ENCODE assay signal across 8 cellular contexts in the genomic region with DNA sequence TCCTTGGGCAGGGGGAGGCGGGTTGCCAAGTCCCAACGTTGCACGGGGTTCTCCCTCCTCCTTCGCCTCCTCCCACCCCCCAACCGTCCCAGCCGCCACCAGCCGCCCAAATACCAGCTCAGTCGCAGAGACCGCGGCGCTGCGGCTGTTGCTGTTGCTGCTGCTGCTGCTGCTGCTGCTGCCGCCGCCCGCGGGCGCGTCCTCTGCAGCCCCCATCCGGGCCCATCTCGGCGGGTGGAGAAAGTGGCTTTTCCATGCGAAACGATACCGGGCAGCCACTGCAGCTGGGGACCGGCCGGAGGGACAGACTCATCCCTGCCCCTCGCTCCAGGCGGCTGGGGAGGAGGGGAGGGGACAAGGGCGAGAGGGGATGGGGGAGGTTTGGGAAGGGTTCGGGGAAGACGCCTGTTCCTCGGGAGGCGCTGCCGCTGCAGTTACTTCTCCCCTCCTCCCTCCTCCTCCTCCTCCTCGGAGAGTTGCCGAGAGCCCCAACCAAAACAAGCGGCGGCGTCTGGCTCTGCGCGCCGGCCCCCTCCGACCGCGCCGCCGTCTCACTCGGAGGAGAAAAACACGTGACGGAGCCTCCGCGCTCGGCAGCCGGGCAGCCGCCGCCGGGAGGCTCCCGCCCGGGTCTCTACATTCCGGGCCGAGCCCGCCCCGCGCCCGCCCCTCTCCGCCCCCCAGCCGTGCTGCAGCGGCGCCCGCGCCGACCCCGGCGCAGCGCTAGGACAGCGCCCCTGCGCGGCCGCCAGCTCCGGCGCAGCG. TPM values are rescaled to one million over a fixed set of nuclear protein-coding genes. Genes with fewer than 3 reads are reported as not detected.
A peak's percentile ranks its signal among the peaks of the same experiment; 100 is the strongest.
DNase-seq lines count a peak whose midpoint lies in the region; ATAC-seq and TF ChIP-seq lines count a peak whose summit lies in the region.

A gene with protein sequence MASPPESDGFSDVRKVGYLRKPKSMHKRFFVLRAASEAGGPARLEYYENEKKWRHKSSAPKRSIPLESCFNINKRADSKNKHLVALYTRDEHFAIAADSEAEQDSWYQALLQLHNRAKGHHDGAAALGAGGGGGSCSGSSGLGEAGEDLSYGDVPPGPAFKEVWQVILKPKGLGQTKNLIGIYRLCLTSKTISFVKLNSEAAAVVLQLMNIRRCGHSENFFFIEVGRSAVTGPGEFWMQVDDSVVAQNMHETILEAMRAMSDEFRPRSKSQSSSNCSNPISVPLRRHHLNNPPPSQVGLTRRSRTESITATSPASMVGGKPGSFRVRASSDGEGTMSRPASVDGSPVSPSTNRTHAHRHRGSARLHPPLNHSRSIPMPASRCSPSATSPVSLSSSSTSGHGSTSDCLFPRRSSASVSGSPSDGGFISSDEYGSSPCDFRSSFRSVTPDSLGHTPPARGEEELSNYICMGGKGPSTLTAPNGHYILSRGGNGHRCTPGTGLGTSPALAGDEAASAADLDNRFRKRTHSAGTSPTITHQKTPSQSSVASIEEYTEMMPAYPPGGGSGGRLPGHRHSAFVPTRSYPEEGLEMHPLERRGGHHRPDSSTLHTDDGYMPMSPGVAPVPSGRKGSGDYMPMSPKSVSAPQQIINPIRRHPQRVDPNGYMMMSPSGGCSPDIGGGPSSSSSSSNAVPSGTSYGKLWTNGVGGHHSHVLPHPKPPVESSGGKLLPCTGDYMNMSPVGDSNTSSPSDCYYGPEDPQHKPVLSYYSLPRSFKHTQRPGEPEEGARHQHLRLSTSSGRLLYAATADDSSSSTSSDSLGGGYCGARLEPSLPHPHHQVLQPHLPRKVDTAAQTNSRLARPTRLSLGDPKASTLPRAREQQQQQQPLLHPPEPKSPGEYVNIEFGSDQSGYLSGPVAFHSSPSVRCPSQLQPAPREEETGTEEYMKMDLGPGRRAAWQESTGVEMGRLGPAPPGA (N-terminal part only) (minus strand): TSS at position 610 of the 765 bp plus-strand sequence. CDS start 1,082 bp downstream, outside the sequence.

- H3K4me1 ChIP-seq in esophagus (ENCODE audit: control insufficient read depth in 2 of 2, insufficient read depth in 2 of 2, low read length in 1 of 2) (peaks cover 7 to 23% of the 10 kb centered on the region in 2 donors), mucosa of stomach (ENCODE audit: control insufficient read depth, insufficient read depth, low read length) (peaks cover 44% of the 10 kb centered on the region)

- POLR2A ChIA-PET in BJ (lab: Charles Lee) = interaction anchor here (0.8 to 1.0 kb wide), 2 partner anchors 179 to 586 kb away, joined by 3 to 16 read pairs; no protein-coding TSS in a partner anchor

- no peaks in the 10 kb centered on the region for H3K27me3 ChIP-seq in BJ (ENCODE audit: control insufficient read depth, insufficient read depth, low read length)
- no peaks in the 10 kb centered on the region for H3K27me3 ChIP-seq in esophagus (ENCODE audit: control insufficient read depth in 1 of 2, insufficient read depth in 2 of 2, low read length in 2 of 2)
- no peaks in the 10 kb centered on the region for H3K27me3 ChIP-seq in mucosa of stomach (ENCODE audit: control insufficient read depth, insufficient read depth, low read length)

- WGBS in esophagus, 2 donors = 0 to 1% methylated on average over 32 to 82 of the region's 82 CpGs

- peaks cover 26% of the 10 kb centered on the region for H3K36me3 ChIP-seq in BJ (ENCODE audit: control insufficient read depth, insufficient read depth, low read length)
- no peaks in the 10 kb centered on the region for H3K36me3 ChIP-seq in esophagus (ENCODE audit: control insufficient read depth in 2 of 2, insufficient read depth in 2 of 2, low read length in 1 of 2)
- H3K36me3 ChIP-seq in mucosa of stomach (ENCODE audit: control insufficient read depth, insufficient read depth, low read length) = no peaks in the 10 kb centered on the region

- H3K4me3 ChIP-seq in BJ (ENCODE audit: low read depth, low read length) (peak within 1 kb of the TSS; percentile 99), esophagus (ENCODE audit: low read depth in 1 of 2, low read length in 2 of 2) (peak within 1 kb of the TSS; percentile 59 to 70), mucosa of stomach (ENCODE audit: low read length) (peak within 1 kb of the TSS; percentile 76)

- peak within 1 kb of the TSS; percentile 75 to 76 for H3K27ac ChIP-seq in esophagus (ENCODE audit: low read depth in 2 of 2, low read length in 1 of 2)

- peak; percentile 37 for ATAC-seq in GM19035 (IDR thresholded peaks at IDR 0.05; ENCODE audit: unreplicated experiment)
- peak; percentile 40 for ATAC-seq in HG03280 (IDR thresholded peaks at IDR 0.05; ENCODE audit: unreplicated experiment)

- H3K9me3 ChIP-seq in esophagus (ENCODE audit: control insufficient read depth in 2 of 2, insufficient read depth in 1 of 2, low read depth in 1 of 2, low read length in 1 of 2) = peaks cover 0 to 4% of the 10 kb centered on the region in 2 donors
- no peaks in the 10 kb centered on the region for H3K9me3 ChIP-seq in mucosa of stomach (ENCODE audit: control insufficient read depth, low read length)

- peak; percentile 1; the same call in 1 of the 2 replicates for TF ChIP-seq CTCF in BJ (IDR thresholded peaks at IDR 0.05; ENCODE audit: insufficient read depth, low read depth, low read length)

- CTCF ChIA-PET in BJ (lab: Yijun Ruan, JAX) = interaction anchor here (0.5 to 4.8 kb wide), 17 partner anchors 11 to 1130 kb away, joined by 3 to 30 read pairs (median 5); no protein-coding TSS in a partner anchor

- no peak for DNase-seq in BJ (ENCODE audit: low read depth)
- peak; percentile 66 for DNase-seq in NCI-H774 (lab: John Stamatoyannopoulos, UW)
- peak; percentile 73 for DNase-seq in activated T-cell treated with anti-CD3 and anti-CD28 coated beads, Interleukin-2, amount 50 U/mL, for 1 hour
- DNase-seq in stimulated activated naive CD4-positive, alpha-beta T cell treated with Interleukin-2 at 50 U/mL for 16 hours (lab: John Stamatoyannopoulos, UW) = peak; percentile 64

- H3K9ac ChIP-seq in mucosa of stomach (ENCODE audit: low read length) = peak within 1 kb of the TSS; percentile 88

RNA-seq across cellular contexts. Expression of the gene that starts here (rescaled TPM):
- polyA plus RNA-seq in BJ (2011; rRNA removed) (12.4 and 13.0 TPM in 2 replicates), esophagus (1 to 10 TPM; 1.6 to 3.7 TPM)
- polyA minus RNA-seq in BJ (2011; rRNA and poly(A)+ RNA removed) = 22.7 and 26.8 TPM in 2 replicates
